Comparison of ENCODE assay signal across 8 cellular contexts in the genomic region with DNA sequence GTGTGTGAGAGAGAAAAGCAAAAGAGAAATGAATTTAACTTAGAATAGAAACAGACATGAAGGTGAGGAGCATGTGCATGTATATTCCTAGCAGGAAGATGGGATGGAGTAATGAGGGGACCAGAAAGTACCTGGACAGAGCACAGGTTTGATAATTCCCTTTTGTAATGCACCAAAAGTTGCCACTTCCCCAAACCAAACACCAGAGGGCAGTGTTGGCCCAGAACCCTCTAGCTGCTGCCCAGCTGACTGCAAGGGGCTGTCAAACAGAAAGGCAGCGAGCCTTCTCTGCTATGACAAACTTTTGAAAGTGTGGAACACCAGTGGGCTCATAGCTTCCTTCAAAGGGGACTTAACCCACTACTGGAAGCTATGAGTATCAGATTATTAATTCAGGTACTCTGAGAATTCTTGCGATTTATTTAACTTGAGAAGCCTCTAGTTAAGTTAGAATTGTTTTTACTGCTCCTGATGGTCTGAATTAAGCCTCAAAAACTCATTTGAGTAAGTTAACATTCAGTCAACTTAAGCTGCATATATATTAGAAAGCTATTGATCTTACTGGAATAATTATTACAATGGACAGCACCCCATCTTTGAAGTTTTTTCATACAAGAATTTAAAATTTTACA.
DNase-seq lines count a peak whose midpoint lies in the region; ATAC-seq and TF ChIP-seq lines count a peak whose summit lies in the region.

No MANE protein-coding gene starts in this region.

- no peaks in the 10 kb centered on the region for H3K36me3 ChIP-seq in parathyroid adenoma (ENCODE audit: control insufficient read depth, insufficient read depth, low read length)
- H3K36me3 ChIP-seq in upper lobe of left lung, result no peaks in the 10 kb centered on the region

- H3K79me2 ChIP-seq in parathyroid adenoma, result no peaks in the 10 kb centered on the region

- H3K27me3 ChIP-seq in parathyroid adenoma (ENCODE audit: control insufficient read depth, insufficient read depth, low read length), result no peaks in the 10 kb centered on the region
- H3K27me3 ChIP-seq in upper lobe of left lung, result no peaks in the 10 kb centered on the region

- no peaks in the 10 kb centered on the region for H3K4me1 ChIP-seq in parathyroid adenoma
- no peaks in the 10 kb centered on the region for H3K4me1 ChIP-seq in upper lobe of left lung

- H3K9ac ChIP-seq in parathyroid adenoma, result no peak overlapping the region

- peak; percentile 77 for TF ChIP-seq CTCF in parathyroid adenoma (IDR thresholded peaks at IDR 0.05)
- peak; percentile 64 to 80 (median 70) for TF ChIP-seq CTCF in upper lobe of left lung (IDR thresholded peaks at IDR 0.05)

- H3K4me3 ChIP-seq in parathyroid adenoma (ENCODE audit: low read depth, low read length) (no peak overlapping the region), upper lobe of left lung (no peak overlapping the region)

- H3K4me2 ChIP-seq in parathyroid adenoma (ENCODE audit: low read length), result no peak overlapping the region

- peak overlapping the region; percentile 33 for H2AFZ ChIP-seq in parathyroid adenoma

- H3K27ac ChIP-seq in parathyroid adenoma (no peak overlapping the region), upper lobe of left lung (no peak overlapping the region)

- H3K9me3 ChIP-seq in parathyroid adenoma (ENCODE audit: control insufficient read depth, low read length) (no peaks in the 10 kb centered on the region), upper lobe of left lung (no peaks in the 10 kb centered on the region)

- TF ChIP-seq POLR2A in upper lobe of left lung (IDR thresholded peaks at IDR 0.05), result no peak

- ATAC-seq in GM21390 (IDR thresholded peaks at IDR 0.05; ENCODE audit: unreplicated experiment) (peak; percentile 98), upper lobe of left lung (ENCODE audit: low FRiP score in 2 of 2) (peak; percentile 70 to 89)

- 43 to 48% methylated on average over 2 of the region's 2 CpGs for WGBS in upper lobe of left lung, 2 donors

- no peak for TF ChIP-seq EP300 in upper lobe of left lung (IDR thresholded peaks at IDR 0.05)

- DNase-seq in Daoy (ENCODE audit: low read depth), result peak; percentile 41
- peak; percentile 4 for DNase-seq in HPDE6-E6E7 (ENCODE audit: extremely low spot score)
- DNase-seq in RPMI7951 (ENCODE audit: low read depth), result peak; percentile 64
- peak; percentile 36 for DNase-seq in activated effector memory CD4-positive, alpha-beta T cell treated with Interleukin-2 at 50 U/mL for 16 hours
- DNase-seq in glomerular endothelial cell (ENCODE audit: extremely low read depth, low read depth, low spot score), result peak; percentile 69
- DNase-seq in upper lobe of left lung, result peak in 1 of 2 donors; percentile 51
